In genomic region chr4:7979652-7979968, GRCh38 we compare ENCODE assay signal across 1 cellular context.
TF ChIP-seq lines count a peak whose summit lies in the region.

No MANE protein-coding gene starts in this region.

TF ChIP-seq in HepG2, 621 proteins besides CTCF, POLR2A, EP300 and RAD21:
- TF ChIP-seq TBP (CRISPR knock-in tag; IDR thresholded peaks at IDR 0.05) (no peak), ZNF24 (IDR thresholded peaks at IDR 0.05) (no peak), PLRG1 (conservative IDR thresholded peaks at IDR 0.05) (no peak), ZBTB26 (CRISPR knock-in tag; IDR thresholded peaks at IDR 0.05; ENCODE audit: borderline replicate concordance) (no peak), ZNF574 (CRISPR knock-in tag; IDR thresholded peaks at IDR 0.05) (no peak), ZKSCAN8 (CRISPR knock-in tag; IDR thresholded peaks at IDR 0.05; ENCODE audit: borderline replicate concordance) (no peak), ATF7-NPFF (CRISPR knock-in tag; IDR thresholded peaks at IDR 0.05; ENCODE audit: low read depth) (no peak), ZNF143 (CRISPR knock-in tag; IDR thresholded peaks at IDR 0.05) (no peak), ZNF280B (CRISPR knock-in tag; IDR thresholded peaks at IDR 0.05; ENCODE audit: borderline replicate concordance) (no peak), ZNF747 (CRISPR knock-in tag; IDR thresholded peaks at IDR 0.05; ENCODE audit: borderline replicate concordance) (no peak), ZNF256 (CRISPR knock-in tag; conservative IDR thresholded peaks at IDR 0.05) (no peak), MTA3 (CRISPR knock-in tag; IDR thresholded peaks at IDR 0.05) (no peak), KDM4B (CRISPR knock-in tag; IDR thresholded peaks at IDR 0.05) (no peak), BRCA1 (CRISPR knock-in tag; IDR thresholded peaks at IDR 0.05) (no peak), ZNF562 (CRISPR knock-in tag; IDR thresholded peaks at IDR 0.05; ENCODE audit: borderline replicate concordance) (no peak), FOXK1 (CRISPR knock-in tag; IDR thresholded peaks at IDR 0.05; ENCODE audit: borderline replicate concordance, low read depth) (no peak), MLX (CRISPR knock-in tag; IDR thresholded peaks at IDR 0.05) (no peak), DMTF1 (CRISPR knock-in tag; IDR thresholded peaks at IDR 0.05) (no peak), ZNF598 (CRISPR knock-in tag; IDR thresholded peaks at IDR 0.05; ENCODE audit: borderline replicate concordance) (no peak), ZNF572 (CRISPR knock-in tag; IDR thresholded peaks at IDR 0.05) (no peak)
